ENCODE assay signal across 16 cellular contexts in the genomic region with DNA sequence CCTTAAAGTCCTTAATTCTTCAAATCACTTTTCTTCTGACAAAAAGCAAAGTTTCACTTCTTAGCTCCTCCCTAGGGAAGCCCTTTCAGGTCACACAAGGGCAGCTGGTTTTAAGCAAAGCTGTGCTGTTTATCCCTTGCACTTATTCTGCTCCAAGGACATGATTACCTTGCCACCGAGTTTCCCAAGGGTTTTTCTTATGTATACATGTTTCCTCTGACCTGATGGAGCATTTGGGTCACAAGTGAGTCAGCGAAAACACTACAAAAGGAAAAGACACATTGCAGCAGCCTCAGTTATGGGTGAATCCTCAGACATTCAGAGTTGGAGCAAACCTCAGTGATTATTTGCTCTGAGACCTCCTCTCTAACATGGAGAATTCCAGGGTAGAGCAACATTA. TPM values are rescaled to one million over a fixed set of nuclear protein-coding genes. Genes with fewer than 3 reads are reported as not detected.
DNase-seq lines count a peak whose midpoint lies in the region; ATAC-seq, FAIRE-seq and TF ChIP-seq lines count a peak whose summit lies in the region.
"Had no signal": no experiment of that assay in that cellular context is flagged by ENCODE, and none has a peak within 500 bp of the region (broad histone marks: within the 10 kb centered on the region; RNA-seq: fewer than 3 reads in every experiment).

No MANE protein-coding gene starts in this region.

- H4K20me1 ChIP-seq in BLaER1 = no peaks in the 10 kb centered on the region

- intact Hi-C loops in Right ventricle myocardium inferior (cut with DNase I) = no loop called here

- no peak overlapping the region for H2BK15ac ChIP-seq in mesendoderm (replicated peaks; ENCODE audit: low read depth)

- H3K79me2 ChIP-seq in mesendoderm (ENCODE audit: control insufficient read depth, insufficient read depth, low read length) = no peaks in the 10 kb centered on the region

- in situ Hi-C loops in brain microvascular endothelial cell (cut with HindIII; ENCODE audit: low pct_ligation_motif_present, low sequenced_read_pairs) = no loop called here

- no peak overlapping the region for H2AK5ac ChIP-seq in mesendoderm (ENCODE audit: low read length)

- TF ChIP-seq POLR2A in GM12892 (IDR thresholded peaks at IDR 0.05; ENCODE audit: low read depth, low read length) = no peak

- H3K4me1 ChIP-seq in BLaER1 (peaks cover 8% of the 10 kb centered on the region; the same call in 1 of the 2 replicates), HUES6 (ENCODE audit: control insufficient read depth, insufficient read depth, low read length) (peaks cover 25% of the 10 kb centered on the region), mesendoderm (ENCODE audit: control insufficient read depth, low read depth, low read length) (no peaks in the 10 kb centered on the region)
- H3K4me1 ChIP-seq: BE2C, esophagus muscularis mucosa, psoas muscle had no signal

- no peaks in the 10 kb centered on the region for H3K79me1 ChIP-seq in mesendoderm (ENCODE audit: low read length)

- H4K5ac ChIP-seq in mesendoderm (ENCODE audit: low read length) = no peak overlapping the region

- H3K9me3 ChIP-seq in BLaER1 (peaks cover 20% of the 10 kb centered on the region), HUES6 (ENCODE audit: control insufficient read depth, insufficient read depth, low read depth, low read length) (0 out of 2 replicates have a peak, but pooled peaks cover 5% of the 10 kb centered on the region)
- H3K9me3 ChIP-seq: BE2C, esophagus muscularis mucosa, psoas muscle, upper lobe of right lung had no signal

- no peak overlapping the region for H3K56ac ChIP-seq in mesendoderm (ENCODE audit: low read length)

- 0 out of 2 replicates have a peak overlapping the region, but pooled peaks have one; percentile 28 for H3K9ac ChIP-seq in BLaER1
- H3K9ac ChIP-seq in HUES6 (ENCODE audit: low read length) = peak overlapping the region; percentile 20
- H3K9ac ChIP-seq in mesendoderm (ENCODE audit: low read length) = no peak overlapping the region

- H4K8ac ChIP-seq in mesendoderm (ENCODE audit: low read depth, low read length) = peak overlapping the region; percentile 81

- no peak overlapping the region for H3K18ac ChIP-seq in mesendoderm (ENCODE audit: low read length)

- WGBS in mesendoderm (ENCODE audit: extremely low coverage, insufficient coverage, low lambda C conversion rate) = no CpG with 5 or more reads among the region's 2 CpGs

- ATAC-seq in Right ventricle myocardium inferior = no peak
- ATAC-seq: psoas muscle had no signal

- H3K36me3 ChIP-seq in BLaER1 = no peaks in the 10 kb centered on the region
- H3K36me3 ChIP-seq in HUES6 (ENCODE audit: control insufficient read depth, insufficient read depth, low read length) = no peaks in the 10 kb centered on the region
- H3K36me3 ChIP-seq in brain microvascular endothelial cell (replicated peaks) = no peaks in the 10 kb centered on the region
- no peaks in the 10 kb centered on the region for H3K36me3 ChIP-seq in mesendoderm (ENCODE audit: control insufficient read depth, insufficient read depth, low read length)
- H3K36me3 ChIP-seq: BE2C, esophagus muscularis mucosa, upper lobe of right lung had no signal

- H3K4me2 ChIP-seq in BLaER1 (0 out of 2 replicates have a peak overlapping the region, but pooled peaks have one; percentile 9), mesendoderm (ENCODE audit: low read length) (no peak overlapping the region)

- TF ChIP-seq CTCF in brain microvascular endothelial cell (IDR thresholded peaks at IDR 0.05; ENCODE audit: low read depth, low read length, missing control alignments) = no peak

- no peak for FAIRE-seq in GM12892 (lab: Jason Lieb, UNC)

- H3K4ac ChIP-seq in mesendoderm (ENCODE audit: low read depth, low read length) = no peak overlapping the region

- H2BK5ac ChIP-seq in mesendoderm (ENCODE audit: low read length) = no peak overlapping the region

- H3K4me3 ChIP-seq in BLaER1 (no peak overlapping the region), HUES6 (ENCODE audit: low read depth, low read length) (no peak overlapping the region), brain microvascular endothelial cell (ENCODE audit: low read depth, low read length) (no peak overlapping the region), mesendoderm (ENCODE audit: low read length) (no peak overlapping the region)
- H3K4me3 ChIP-seq: esophagus muscularis mucosa, psoas muscle, upper lobe of right lung had no signal

- DNase-seq in brain microvascular endothelial cell (peak; percentile 32), mesendoderm (no peak), GM12892 (ENCODE audit: insufficient read length) (no peak), NOMO-1 (lab: John Stamatoyannopoulos, UW; ENCODE audit: unreplicated experiment in 2 of 2) (no peak), NCI-H187 (lab: John Stamatoyannopoulos, UW) (no peak), Right ventricle myocardium inferior (ENCODE audit: missing footprints) (no peak)
- DNase-seq: activated CD4-positive, CD25-positive, alpha-beta regulatory T cell treated with anti-CD3 and anti-CD28 coated beads, Interleukin-2, amount 50 U/mL, for 72 hours; activated naive CD8-positive, alpha-beta T cell treated with anti-CD3 and anti-CD28 coated beads, Interleukin-2, amount 10 ng/mL, durations not matched to agents 7 days and 5 days; BE2C; GOT3; psoas muscle; upper lobe of right lung had no signal

- no peak overlapping the region for H3K23ac ChIP-seq in mesendoderm (ENCODE audit: low read length)

- H3K27me3 ChIP-seq in BLaER1 = no peaks in the 10 kb centered on the region
- H3K27me3 ChIP-seq in HUES6 (ENCODE audit: control insufficient read depth, insufficient read depth, low read length) = no peaks in the 10 kb centered on the region
- H3K27me3 ChIP-seq in brain microvascular endothelial cell (replicated peaks) = no peaks in the 10 kb centered on the region
- no peaks in the 10 kb centered on the region for H3K27me3 ChIP-seq in mesendoderm (ENCODE audit: insufficient read depth, low read length, poor library complexity)
- H3K27me3 ChIP-seq: BE2C, esophagus muscularis mucosa, upper lobe of right lung had no signal

- H3K27ac ChIP-seq in BLaER1 (no peak overlapping the region), HUES6 (ENCODE audit: low read depth, low read length) (peak overlapping the region; percentile 36; the same call in 1 of the 2 replicates), brain microvascular endothelial cell (no peak overlapping the region), mesendoderm (ENCODE audit: low read depth, low read length) (no peak overlapping the region)
- H3K27ac ChIP-seq: esophagus muscularis mucosa, HL-60, psoas muscle, upper lobe of right lung had no signal

- peak overlapping the region; percentile 61 for H2BK120ac ChIP-seq in mesendoderm (ENCODE audit: low read depth, low read length)

RNA-seq across cellular contexts. Expression of a gene that starts 26.6 kb away (rescaled TPM):
- 38.4 TPM for polyA plus RNA-seq in mesendoderm (2013, experiment 1 of 2)
- polyA plus RNA-seq in mesendoderm (2013, experiment 2 of 2) = 37.8 TPM
- 49.9 TPM for polyA plus RNA-seq in GM12892 (2012; ENCODE audit: missing spikeins)
- total RNA-seq in Right ventricle myocardium inferior = 143 TPM

RNA-seq across cellular contexts. Expression of a gene that starts 34.1 kb away (rescaled TPM):
- 307 TPM for polyA plus RNA-seq in mesendoderm (2013, experiment 1 of 2)
- polyA plus RNA-seq in mesendoderm (2013, experiment 2 of 2) = 306 TPM
- 167 TPM for polyA plus RNA-seq in GM12892 (2012; ENCODE audit: missing spikeins)
- total RNA-seq in Right ventricle myocardium inferior = 174 TPM
